1 cellular context compared by ENCODE assay signal in the genomic region with DNA sequence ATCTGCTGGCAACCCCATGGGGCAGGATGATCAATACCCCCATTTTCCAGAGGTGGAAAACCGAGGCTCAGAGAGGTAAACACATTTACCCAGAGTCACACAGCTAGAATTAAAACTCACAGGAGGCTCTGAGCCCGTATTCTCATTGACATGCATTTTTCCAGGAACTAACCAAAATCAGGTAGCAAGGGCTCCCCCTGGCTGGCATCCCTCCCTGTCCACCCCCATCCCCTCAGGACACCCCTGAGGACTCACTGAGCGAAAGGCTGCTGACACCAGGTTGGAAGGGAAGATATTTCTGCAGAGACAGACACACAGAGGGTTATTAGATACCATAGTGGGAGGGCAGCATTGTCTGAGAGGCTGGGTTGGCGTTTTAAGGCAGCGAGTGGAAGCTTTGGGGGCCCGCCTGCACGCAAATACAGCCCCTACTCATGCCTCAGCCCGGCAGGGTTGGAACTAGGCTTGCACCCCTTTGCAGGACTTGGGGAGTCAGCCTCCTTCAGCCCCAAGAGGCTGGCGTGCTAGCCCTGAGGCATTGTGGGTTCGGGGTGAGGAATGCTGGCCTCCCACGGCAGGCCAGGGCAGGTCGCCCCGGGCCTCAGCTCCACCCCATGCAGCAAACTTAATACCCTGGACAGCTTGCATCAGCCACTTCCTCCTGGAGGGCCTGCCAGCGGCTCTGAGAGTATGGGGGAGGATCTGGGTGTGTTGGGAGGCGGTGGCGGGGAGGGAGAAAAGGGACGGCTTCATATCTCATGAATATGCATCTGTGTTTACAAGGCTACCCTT.
TF ChIP-seq lines count a peak whose summit lies in the region.

No MANE protein-coding gene starts in this region.

TF ChIP-seq in K562, 482 proteins besides CTCF, POLR2A, EP300 and RAD21 (continued from another document and continues in another):
- TF ChIP-seq, protein P1, sequence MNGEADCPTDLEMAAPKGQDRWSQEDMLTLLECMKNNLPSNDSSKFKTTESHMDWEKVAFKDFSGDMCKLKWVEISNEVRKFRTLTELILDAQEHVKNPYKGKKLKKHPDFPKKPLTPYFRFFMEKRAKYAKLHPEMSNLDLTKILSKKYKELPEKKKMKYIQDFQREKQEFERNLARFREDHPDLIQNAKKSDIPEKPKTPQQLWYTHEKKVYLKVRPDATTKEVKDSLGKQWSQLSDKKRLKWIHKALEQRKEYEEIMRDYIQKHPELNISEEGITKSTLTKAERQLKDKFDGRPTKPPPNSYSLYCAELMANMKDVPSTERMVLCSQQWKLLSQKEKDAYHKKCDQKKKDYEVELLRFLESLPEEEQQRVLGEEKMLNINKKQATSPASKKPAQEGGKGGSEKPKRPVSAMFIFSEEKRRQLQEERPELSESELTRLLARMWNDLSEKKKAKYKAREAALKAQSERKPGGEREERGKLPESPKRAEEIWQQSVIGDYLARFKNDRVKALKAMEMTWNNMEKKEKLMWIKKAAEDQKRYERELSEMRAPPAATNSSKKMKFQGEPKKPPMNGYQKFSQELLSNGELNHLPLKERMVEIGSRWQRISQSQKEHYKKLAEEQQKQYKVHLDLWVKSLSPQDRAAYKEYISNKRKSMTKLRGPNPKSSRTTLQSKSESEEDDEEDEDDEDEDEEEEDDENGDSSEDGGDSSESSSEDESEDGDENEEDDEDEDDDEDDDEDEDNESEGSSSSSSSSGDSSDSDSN (IDR thresholded peaks at IDR 0.05; ENCODE audit: borderline replicate concordance in 1 of 2, low read depth in 2 of 2, low read length in 2 of 2) = peak; percentile 71 to 82; a peak in 2 of 4 replicates
- TF ChIP-seq POLR2AphosphoS5 (IDR thresholded peaks at IDR 0.05; ENCODE audit: control insufficient read depth, insufficient read depth, low read depth, low read length) (peak; percentile 32), SIX5 (IDR thresholded peaks at IDR 0.05; ENCODE audit: borderline replicate concordance in 1 of 2, insufficient read depth in 1 of 2, low read depth in 1 of 2, low read length in 2 of 2) (no peak), ZKSCAN8 (CRISPR knock-in tag; IDR thresholded peaks at IDR 0.05) (no peak), PTBP1 (IDR thresholded peaks at IDR 0.05; ENCODE audit: low read depth, low read length) (no peak), BACH1 (tag; IDR thresholded peaks at IDR 0.05) (peak; percentile 37; the same call in 1 of the 2 replicates), TSC22D4 (tag; IDR thresholded peaks at IDR 0.05) (no peak), ZNF23 (CRISPR knock-in tag; IDR thresholded peaks at IDR 0.05) (no peak), SPI1 (IDR thresholded peaks at IDR 0.05; ENCODE audit: borderline replicate concordance, low read depth, low read length) (peak; percentile 96), MCM2 (IDR thresholded peaks at IDR 0.05; ENCODE audit: low read depth) (no peak), PURB (CRISPR knock-in tag; IDR thresholded peaks at IDR 0.05; ENCODE audit: low read depth) (no peak), ZBTB8A (IDR thresholded peaks at IDR 0.05; ENCODE audit: partially characterized antibody) (no peak), GTF2A2 (tag; IDR thresholded peaks at IDR 0.05) (no peak), LCOR (CRISPR knock-in tag; IDR thresholded peaks at IDR 0.05) (peak; percentile 84), ZNF324 (CRISPR knock-in tag; IDR thresholded peaks at IDR 0.05) (no peak), ZNF384 (IDR thresholded peaks at IDR 0.05; ENCODE audit: low read depth, low read length) (peak; percentile 24; the same call in 1 of the 2 replicates), ZNF707 (CRISPR knock-in tag; conservative IDR thresholded peaks at IDR 0.05) (no peak), TOE1 (IDR thresholded peaks at IDR 0.05; ENCODE audit: borderline replicate concordance) (no peak; the same call in 1 of the 2 replicates), TOE1 (CRISPR knock-in tag; IDR thresholded peaks at IDR 0.05; ENCODE audit: borderline replicate concordance, low read depth) (no peak), POLR2B (IDR thresholded peaks at IDR 0.05; ENCODE audit: low read depth, partially characterized antibody) (peak; percentile 32), HDAC8 (tag; IDR thresholded peaks at IDR 0.05) (no peak), GABPA (tag; conservative IDR thresholded peaks at IDR 0.05; ENCODE audit: low read depth) (peak; percentile 71), NFYB (IDR thresholded peaks at IDR 0.05; ENCODE audit: extremely low read depth, insufficient read length) (no peak), ZNF644 (tag; IDR thresholded peaks at IDR 0.05; ENCODE audit: low read depth) (no peak), ZNF431 (CRISPR knock-in tag; IDR thresholded peaks at IDR 0.05) (0 out of 2 replicates have a peak, but pooled peaks have one; percentile 31), WHSC1 (IDR thresholded peaks at IDR 0.05; ENCODE audit: low read length) (no peak), POLR3G (IDR thresholded peaks at IDR 0.05; ENCODE audit: extremely low read depth, insufficient read length, insufficient replicate concordance) (no peak), HDGF (IDR thresholded peaks at IDR 0.05) (peak; percentile 75), RUNX1 (IDR thresholded peaks at IDR 0.05; ENCODE audit: low read depth) (no peak), ZNF134 (CRISPR knock-in tag; conservative IDR thresholded peaks at IDR 0.05) (no peak), EP400 (IDR thresholded peaks at IDR 0.05) (peak; percentile 99), HSF4 (CRISPR knock-in tag; IDR thresholded peaks at IDR 0.05; ENCODE audit: borderline replicate concordance) (no peak), CBX8 (IDR thresholded peaks at IDR 0.05; ENCODE audit: borderline replicate concordance, extremely low read depth, low read depth, low read length, poor library complexity, severe bottlenecking) (no peak)
- TF ChIP-seq, protein P2, sequence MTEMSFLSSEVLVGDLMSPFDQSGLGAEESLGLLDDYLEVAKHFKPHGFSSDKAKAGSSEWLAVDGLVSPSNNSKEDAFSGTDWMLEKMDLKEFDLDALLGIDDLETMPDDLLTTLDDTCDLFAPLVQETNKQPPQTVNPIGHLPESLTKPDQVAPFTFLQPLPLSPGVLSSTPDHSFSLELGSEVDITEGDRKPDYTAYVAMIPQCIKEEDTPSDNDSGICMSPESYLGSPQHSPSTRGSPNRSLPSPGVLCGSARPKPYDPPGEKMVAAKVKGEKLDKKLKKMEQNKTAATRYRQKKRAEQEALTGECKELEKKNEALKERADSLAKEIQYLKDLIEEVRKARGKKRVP (CRISPR knock-in tag; IDR thresholded peaks at IDR 0.05) = peak; percentile 100
- TF ChIP-seq, protein P3, sequence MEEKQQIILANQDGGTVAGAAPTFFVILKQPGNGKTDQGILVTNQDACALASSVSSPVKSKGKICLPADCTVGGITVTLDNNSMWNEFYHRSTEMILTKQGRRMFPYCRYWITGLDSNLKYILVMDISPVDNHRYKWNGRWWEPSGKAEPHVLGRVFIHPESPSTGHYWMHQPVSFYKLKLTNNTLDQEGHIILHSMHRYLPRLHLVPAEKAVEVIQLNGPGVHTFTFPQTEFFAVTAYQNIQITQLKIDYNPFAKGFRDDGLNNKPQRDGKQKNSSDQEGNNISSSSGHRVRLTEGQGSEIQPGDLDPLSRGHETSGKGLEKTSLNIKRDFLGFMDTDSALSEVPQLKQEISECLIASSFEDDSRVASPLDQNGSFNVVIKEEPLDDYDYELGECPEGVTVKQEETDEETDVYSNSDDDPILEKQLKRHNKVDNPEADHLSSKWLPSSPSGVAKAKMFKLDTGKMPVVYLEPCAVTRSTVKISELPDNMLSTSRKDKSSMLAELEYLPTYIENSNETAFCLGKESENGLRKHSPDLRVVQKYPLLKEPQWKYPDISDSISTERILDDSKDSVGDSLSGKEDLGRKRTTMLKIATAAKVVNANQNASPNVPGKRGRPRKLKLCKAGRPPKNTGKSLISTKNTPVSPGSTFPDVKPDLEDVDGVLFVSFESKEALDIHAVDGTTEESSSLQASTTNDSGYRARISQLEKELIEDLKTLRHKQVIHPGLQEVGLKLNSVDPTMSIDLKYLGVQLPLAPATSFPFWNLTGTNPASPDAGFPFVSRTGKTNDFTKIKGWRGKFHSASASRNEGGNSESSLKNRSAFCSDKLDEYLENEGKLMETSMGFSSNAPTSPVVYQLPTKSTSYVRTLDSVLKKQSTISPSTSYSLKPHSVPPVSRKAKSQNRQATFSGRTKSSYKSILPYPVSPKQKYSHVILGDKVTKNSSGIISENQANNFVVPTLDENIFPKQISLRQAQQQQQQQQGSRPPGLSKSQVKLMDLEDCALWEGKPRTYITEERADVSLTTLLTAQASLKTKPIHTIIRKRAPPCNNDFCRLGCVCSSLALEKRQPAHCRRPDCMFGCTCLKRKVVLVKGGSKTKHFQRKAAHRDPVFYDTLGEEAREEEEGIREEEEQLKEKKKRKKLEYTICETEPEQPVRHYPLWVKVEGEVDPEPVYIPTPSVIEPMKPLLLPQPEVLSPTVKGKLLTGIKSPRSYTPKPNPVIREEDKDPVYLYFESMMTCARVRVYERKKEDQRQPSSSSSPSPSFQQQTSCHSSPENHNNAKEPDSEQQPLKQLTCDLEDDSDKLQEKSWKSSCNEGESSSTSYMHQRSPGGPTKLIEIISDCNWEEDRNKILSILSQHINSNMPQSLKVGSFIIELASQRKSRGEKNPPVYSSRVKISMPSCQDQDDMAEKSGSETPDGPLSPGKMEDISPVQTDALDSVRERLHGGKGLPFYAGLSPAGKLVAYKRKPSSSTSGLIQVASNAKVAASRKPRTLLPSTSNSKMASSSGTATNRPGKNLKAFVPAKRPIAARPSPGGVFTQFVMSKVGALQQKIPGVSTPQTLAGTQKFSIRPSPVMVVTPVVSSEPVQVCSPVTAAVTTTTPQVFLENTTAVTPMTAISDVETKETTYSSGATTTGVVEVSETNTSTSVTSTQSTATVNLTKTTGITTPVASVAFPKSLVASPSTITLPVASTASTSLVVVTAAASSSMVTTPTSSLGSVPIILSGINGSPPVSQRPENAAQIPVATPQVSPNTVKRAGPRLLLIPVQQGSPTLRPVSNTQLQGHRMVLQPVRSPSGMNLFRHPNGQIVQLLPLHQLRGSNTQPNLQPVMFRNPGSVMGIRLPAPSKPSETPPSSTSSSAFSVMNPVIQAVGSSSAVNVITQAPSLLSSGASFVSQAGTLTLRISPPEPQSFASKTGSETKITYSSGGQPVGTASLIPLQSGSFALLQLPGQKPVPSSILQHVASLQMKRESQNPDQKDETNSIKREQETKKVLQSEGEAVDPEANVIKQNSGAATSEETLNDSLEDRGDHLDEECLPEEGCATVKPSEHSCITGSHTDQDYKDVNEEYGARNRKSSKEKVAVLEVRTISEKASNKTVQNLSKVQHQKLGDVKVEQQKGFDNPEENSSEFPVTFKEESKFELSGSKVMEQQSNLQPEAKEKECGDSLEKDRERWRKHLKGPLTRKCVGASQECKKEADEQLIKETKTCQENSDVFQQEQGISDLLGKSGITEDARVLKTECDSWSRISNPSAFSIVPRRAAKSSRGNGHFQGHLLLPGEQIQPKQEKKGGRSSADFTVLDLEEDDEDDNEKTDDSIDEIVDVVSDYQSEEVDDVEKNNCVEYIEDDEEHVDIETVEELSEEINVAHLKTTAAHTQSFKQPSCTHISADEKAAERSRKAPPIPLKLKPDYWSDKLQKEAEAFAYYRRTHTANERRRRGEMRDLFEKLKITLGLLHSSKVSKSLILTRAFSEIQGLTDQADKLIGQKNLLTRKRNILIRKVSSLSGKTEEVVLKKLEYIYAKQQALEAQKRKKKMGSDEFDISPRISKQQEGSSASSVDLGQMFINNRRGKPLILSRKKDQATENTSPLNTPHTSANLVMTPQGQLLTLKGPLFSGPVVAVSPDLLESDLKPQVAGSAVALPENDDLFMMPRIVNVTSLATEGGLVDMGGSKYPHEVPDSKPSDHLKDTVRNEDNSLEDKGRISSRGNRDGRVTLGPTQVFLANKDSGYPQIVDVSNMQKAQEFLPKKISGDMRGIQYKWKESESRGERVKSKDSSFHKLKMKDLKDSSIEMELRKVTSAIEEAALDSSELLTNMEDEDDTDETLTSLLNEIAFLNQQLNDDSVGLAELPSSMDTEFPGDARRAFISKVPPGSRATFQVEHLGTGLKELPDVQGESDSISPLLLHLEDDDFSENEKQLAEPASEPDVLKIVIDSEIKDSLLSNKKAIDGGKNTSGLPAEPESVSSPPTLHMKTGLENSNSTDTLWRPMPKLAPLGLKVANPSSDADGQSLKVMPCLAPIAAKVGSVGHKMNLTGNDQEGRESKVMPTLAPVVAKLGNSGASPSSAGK (IDR thresholded peaks at IDR 0.05) = no peak
- TF ChIP-seq, protein P4, sequence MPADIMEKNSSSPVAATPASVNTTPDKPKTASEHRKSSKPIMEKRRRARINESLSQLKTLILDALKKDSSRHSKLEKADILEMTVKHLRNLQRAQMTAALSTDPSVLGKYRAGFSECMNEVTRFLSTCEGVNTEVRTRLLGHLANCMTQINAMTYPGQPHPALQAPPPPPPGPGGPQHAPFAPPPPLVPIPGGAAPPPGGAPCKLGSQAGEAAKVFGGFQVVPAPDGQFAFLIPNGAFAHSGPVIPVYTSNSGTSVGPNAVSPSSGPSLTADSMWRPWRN (IDR thresholded peaks at IDR 0.05; ENCODE audit: low read depth) = no peak
- TF ChIP-seq, protein P5, sequence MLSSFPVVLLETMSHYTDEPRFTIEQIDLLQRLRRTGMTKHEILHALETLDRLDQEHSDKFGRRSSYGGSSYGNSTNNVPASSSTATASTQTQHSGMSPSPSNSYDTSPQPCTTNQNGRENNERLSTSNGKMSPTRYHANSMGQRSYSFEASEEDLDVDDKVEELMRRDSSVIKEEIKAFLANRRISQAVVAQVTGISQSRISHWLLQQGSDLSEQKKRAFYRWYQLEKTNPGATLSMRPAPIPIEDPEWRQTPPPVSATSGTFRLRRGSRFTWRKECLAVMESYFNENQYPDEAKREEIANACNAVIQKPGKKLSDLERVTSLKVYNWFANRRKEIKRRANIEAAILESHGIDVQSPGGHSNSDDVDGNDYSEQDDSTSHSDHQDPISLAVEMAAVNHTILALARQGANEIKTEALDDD (IDR thresholded peaks at IDR 0.05) = no peak
- TF ChIP-seq, protein P6, sequence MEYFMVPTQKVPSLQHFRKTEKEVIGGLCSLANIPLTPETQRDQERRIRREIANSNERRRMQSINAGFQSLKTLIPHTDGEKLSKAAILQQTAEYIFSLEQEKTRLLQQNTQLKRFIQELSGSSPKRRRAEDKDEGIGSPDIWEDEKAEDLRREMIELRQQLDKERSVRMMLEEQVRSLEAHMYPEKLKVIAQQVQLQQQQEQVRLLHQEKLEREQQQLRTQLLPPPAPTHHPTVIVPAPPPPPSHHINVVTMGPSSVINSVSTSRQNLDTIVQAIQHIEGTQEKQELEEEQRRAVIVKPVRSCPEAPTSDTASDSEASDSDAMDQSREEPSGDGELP (CRISPR knock-in tag; IDR thresholded peaks at IDR 0.05; ENCODE audit: borderline replicate concordance) = peak; percentile 93
- TF ChIP-seq, protein P7, sequence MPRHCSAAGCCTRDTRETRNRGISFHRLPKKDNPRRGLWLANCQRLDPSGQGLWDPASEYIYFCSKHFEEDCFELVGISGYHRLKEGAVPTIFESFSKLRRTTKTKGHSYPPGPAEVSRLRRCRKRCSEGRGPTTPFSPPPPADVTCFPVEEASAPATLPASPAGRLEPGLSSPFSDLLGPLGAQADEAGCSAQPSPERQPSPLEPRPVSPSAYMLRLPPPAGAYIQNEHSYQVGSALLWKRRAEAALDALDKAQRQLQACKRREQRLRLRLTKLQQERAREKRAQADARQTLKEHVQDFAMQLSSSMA (CRISPR knock-in tag; IDR thresholded peaks at IDR 0.05) = no peak
- TF ChIP-seq, protein P8, sequence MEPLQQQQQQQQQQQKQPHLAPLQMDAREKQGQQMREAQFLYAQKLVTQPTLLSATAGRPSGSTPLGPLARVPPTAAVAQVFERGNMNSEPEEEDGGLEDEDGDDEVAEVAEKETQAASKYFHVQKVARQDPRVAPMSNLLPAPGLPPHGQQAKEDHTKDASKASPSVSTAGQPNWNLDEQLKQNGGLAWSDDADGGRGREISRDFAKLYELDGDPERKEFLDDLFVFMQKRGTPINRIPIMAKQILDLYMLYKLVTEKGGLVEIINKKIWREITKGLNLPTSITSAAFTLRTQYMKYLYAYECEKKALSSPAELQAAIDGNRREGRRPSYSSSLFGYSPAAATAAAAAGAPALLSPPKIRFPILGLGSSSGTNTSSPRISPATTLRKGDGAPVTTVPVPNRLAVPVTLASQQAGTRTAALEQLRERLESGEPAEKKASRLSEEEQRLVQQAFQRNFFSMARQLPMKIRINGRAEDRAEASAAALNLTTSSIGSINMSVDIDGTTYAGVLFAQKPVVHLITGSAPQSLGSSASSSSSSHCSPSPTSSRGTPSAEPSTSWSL (CRISPR knock-in tag; IDR thresholded peaks at IDR 0.05; ENCODE audit: borderline replicate concordance) = no peak
